ENCODE assay signal across 7 cellular contexts in the genomic region with DNA sequence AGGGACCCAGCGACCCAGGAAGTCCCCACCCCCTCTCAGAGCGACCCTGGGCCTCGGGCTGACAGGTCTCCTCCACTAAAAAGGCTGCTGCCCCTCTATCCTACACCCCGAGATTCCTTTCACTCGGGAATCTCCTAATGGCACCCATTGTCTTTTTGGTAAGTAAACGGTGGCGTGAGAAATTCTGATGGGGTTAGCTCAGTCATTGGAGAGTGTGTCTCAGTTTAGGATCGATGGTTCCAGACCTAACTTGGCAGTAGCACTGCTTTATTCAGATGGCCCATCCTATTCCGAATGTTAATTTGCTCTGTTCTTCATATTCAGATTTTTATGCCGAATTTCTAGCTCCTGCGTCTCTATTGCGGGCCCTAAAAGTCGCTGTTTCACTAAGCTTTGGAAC. TPM values are rescaled to one million over a fixed set of nuclear protein-coding genes. Genes with fewer than 3 reads are reported as not detected.
DNase-seq lines count a peak whose midpoint lies in the region; ATAC-seq and TF ChIP-seq lines count a peak whose summit lies in the region.
"Not testable (repeated sequence)": the region's sequence is repeated elsewhere in the genome, so short reads cannot be mapped to it uniquely, and the experiment has no call there.

No MANE protein-coding gene starts in this region.

- not testable (repeated sequence) for H4K91ac ChIP-seq in trophoblast cell (ENCODE audit: low read depth, low read length)

- H3K4me2 ChIP-seq in trophoblast cell (ENCODE audit: low read length) = peak overlapping the region; percentile 50

- H3K9me3 Mint-ChIP-seq in activated T-cell treated with anti-CD3 and anti-CD28 coated beads, Interleukin-2, amount 50 U/mL, for 72 hours; brain: not testable (repeated sequence)

- H3K4me3 ChIP-seq in HUES48 (ENCODE audit: low read depth, low read length) (peak overlapping the region; percentile 45), fibroblast of mammary gland (ENCODE audit: control insufficient read depth, low read depth, low read length) (peak overlapping the region; percentile 38), kidney epithelial cell (ENCODE audit: low read depth, low read length) (peak overlapping the region; percentile 20)
- not testable (repeated sequence) for H3K4me3 ChIP-seq in right cardiac atrium (ENCODE audit: low read length); trophoblast cell (ENCODE audit: low read depth, low read length)

- H3K79me2 ChIP-seq in trophoblast cell (ENCODE audit: control insufficient read depth, insufficient read depth, low read length, poor library complexity) = not testable (repeated sequence)

- H4K8ac ChIP-seq in trophoblast cell (ENCODE audit: low read depth, low read length) = not testable (repeated sequence)

- DNase-seq in activated T-cell treated with anti-CD3 and anti-CD28 coated beads, Interleukin-2, amount 50 U/mL, for 72 hours; fibroblast of mammary gland (ENCODE audit: low read depth); right cardiac atrium; kidney epithelial cell (ENCODE audit: low read depth); trophoblast cell: not testable (repeated sequence)

- not testable (repeated sequence) for H3K23ac ChIP-seq in trophoblast cell (ENCODE audit: low read length)

- not testable (repeated sequence) for H3K9ac ChIP-seq in HUES48 (ENCODE audit: low read depth, low read length); trophoblast cell (ENCODE audit: low read length)

- H2BK12ac ChIP-seq in trophoblast cell (ENCODE audit: low read length) = not testable (repeated sequence)

- 2% methylated on average over 12 of the region's 13 CpGs for WGBS in right cardiac atrium
- no CpG with 5 or more reads among the region's 13 CpGs for whole genome bisulfite sequencing in trophoblast cell (ENCODE audit: extremely low coverage, insufficient coverage, insufficient read length)

- H3K27me3 ChIP-seq in HUES48 (ENCODE audit: control insufficient read depth, insufficient read depth, low read length) = peaks cover 14% of the 10 kb centered on the region
- not testable (repeated sequence) for H3K27me3 ChIP-seq in right cardiac atrium (ENCODE audit: control insufficient read depth, insufficient read depth); kidney epithelial cell (ENCODE audit: control insufficient read depth, insufficient read depth, low read length); trophoblast cell (ENCODE audit: insufficient read depth, low read length)

- not testable (repeated sequence) for H2BK5ac ChIP-seq in trophoblast cell (ENCODE audit: low read depth, low read length, poor library complexity)

- H3K9me3 ChIP-seq in HUES48 (ENCODE audit: control insufficient read depth, insufficient read depth, low read length); right cardiac atrium (ENCODE audit: control insufficient read depth, low read length); trophoblast cell (ENCODE audit: insufficient read depth, low read depth, low read length): not testable (repeated sequence)

- H2AK5ac ChIP-seq in trophoblast cell (ENCODE audit: low read length) = not testable (repeated sequence)

- not testable (repeated sequence) for TF ChIP-seq CTCF in brain (conservative IDR thresholded peaks at IDR 0.05); fibroblast of mammary gland (conservative IDR thresholded peaks at IDR 0.05; ENCODE audit: control insufficient read depth, insufficient read depth, low read depth, low read length); kidney epithelial cell (IDR thresholded peaks at IDR 0.05; ENCODE audit: insufficient read depth, low read length, poor library complexity, severe bottlenecking)

- not testable (repeated sequence) for H3K14ac ChIP-seq in trophoblast cell (ENCODE audit: low read length)

- H3K4me1 ChIP-seq in HUES48 (ENCODE audit: control insufficient read depth, insufficient read depth, low read length); right cardiac atrium (ENCODE audit: control insufficient read depth, insufficient read depth, low read length); trophoblast cell (ENCODE audit: control insufficient read depth in 1 of 2, insufficient read depth in 2 of 2, low read length in 2 of 2): not testable (repeated sequence)

- not testable (repeated sequence) for H3K79me1 ChIP-seq in trophoblast cell (ENCODE audit: low read length)

- not testable (repeated sequence) for H3K36me3 Mint-ChIP-seq in activated T-cell treated with anti-CD3 and anti-CD28 coated beads, Interleukin-2, amount 50 U/mL, for 72 hours (ENCODE audit: insufficient read depth in 2 of 2); brain

- not testable (repeated sequence) for H3K4me1 Mint-ChIP-seq in activated T-cell treated with anti-CD3 and anti-CD28 coated beads, Interleukin-2, amount 50 U/mL, for 72 hours (ENCODE audit: low read depth); brain

- not testable (repeated sequence) for H2AFZ ChIP-seq in trophoblast cell (ENCODE audit: insufficient read depth, low read length, poor library complexity)

- H3K4me3 Mint-ChIP-seq in activated T-cell treated with anti-CD3 and anti-CD28 coated beads, Interleukin-2, amount 50 U/mL, for 72 hours = peak overlapping the region; percentile 54 to 62
- peak overlapping the region; percentile 35 to 76 (median 74) for H3K4me3 Mint-ChIP-seq in brain

- not testable (repeated sequence) for ATAC-seq in activated T-cell treated with anti-CD3 and anti-CD28 coated beads, Interleukin-2, amount 50 U/mL, for 72 hours (replicated peaks in 1 of 2)
- ATAC-seq in right cardiac atrium = peak; percentile 30 to 41

- not testable (repeated sequence) for H3K36me3 ChIP-seq in HUES48 (ENCODE audit: control insufficient read depth, insufficient read depth, low read length); kidney epithelial cell (ENCODE audit: control insufficient read depth, insufficient read depth, low read length); trophoblast cell (ENCODE audit: control insufficient read depth in 1 of 2, insufficient read depth in 2 of 2, low read length in 2 of 2)

- H4K12ac ChIP-seq in trophoblast cell (ENCODE audit: low read depth, low read length) = not testable (repeated sequence)

- H3K18ac ChIP-seq in trophoblast cell (ENCODE audit: low read length) = not testable (repeated sequence)

- H2BK120ac ChIP-seq in trophoblast cell (ENCODE audit: insufficient read depth, low read length, poor library complexity) = not testable (repeated sequence)

- peaks cover 16% of the 10 kb centered on the region for H3K27me3 Mint-ChIP-seq in activated T-cell treated with anti-CD3 and anti-CD28 coated beads, Interleukin-2, amount 50 U/mL, for 72 hours (ENCODE audit: low read depth)
- peaks cover 56% of the 10 kb centered on the region for H3K27me3 Mint-ChIP-seq in brain

- not testable (repeated sequence) for H3K4ac ChIP-seq in trophoblast cell (ENCODE audit: low read depth, low read length)

- H3K27ac Mint-ChIP-seq in activated T-cell treated with anti-CD3 and anti-CD28 coated beads, Interleukin-2, amount 50 U/mL, for 72 hours; brain: not testable (repeated sequence)

- H3K27ac ChIP-seq in HUES48 (ENCODE audit: low read depth, low read length); right cardiac atrium (ENCODE audit: low read length); trophoblast cell (ENCODE audit: low read depth, low read length): not testable (repeated sequence)

- intact Hi-C loops in right cardiac atrium (cut with DNase I) = not testable (repeated sequence)

RNA-seq across cellular contexts. Expression of gene NBPF20, which starts 34.6 kb away (rescaled TPM):
- 1 to 10 TPM; 1.3 to 2.3 TPM for total RNA-seq in activated T-cell treated with anti-CD3 and anti-CD28 coated beads, Interleukin-2, amount 50 U/mL, for 72 hours
- 0.93 TPM for polyA plus RNA-seq in brain (ENCODE audit: insufficient read depth, low read depth, low replicate concordance)
- total RNA-seq in right cardiac atrium = 1 to 10 TPM in 3 of 4 donors, under 1 TPM in 1; 0.91 to 1.7 (median 1.3) TPM
- 0.79 TPM for polyA plus RNA-seq in right cardiac atrium
- total RNA-seq in kidney epithelial cell = 3.1 and 5.3 TPM in 2 replicates
- 0.94 and 1.1 TPM in 2 replicates for polyA plus RNA-seq in trophoblast cell (2013)
